ENCODE assay signal across 11 cellular contexts in the genomic region with DNA sequence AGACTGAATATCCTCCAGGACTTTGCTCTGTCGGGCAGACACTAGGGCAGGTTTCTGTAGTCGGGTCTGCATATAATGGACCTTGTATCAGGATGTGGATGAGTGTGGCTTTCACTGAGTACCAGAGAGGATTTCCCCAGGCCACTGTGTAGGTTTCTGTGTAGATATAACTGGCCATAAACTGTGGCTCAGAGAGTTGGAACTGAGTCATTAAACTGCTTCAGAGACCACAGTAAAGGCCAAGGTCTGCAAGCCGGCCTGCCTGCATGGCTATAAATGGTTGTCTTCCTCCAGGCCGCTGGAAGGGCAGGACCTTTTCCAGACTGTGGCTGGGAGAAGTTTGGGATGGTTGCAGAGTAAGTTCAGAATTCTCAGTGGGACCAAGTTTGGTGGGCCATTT. TPM values are rescaled to one million over a fixed set of nuclear protein-coding genes. Genes with fewer than 3 reads are reported as not detected.
DNase-seq lines count a peak whose midpoint lies in the region; ATAC-seq and TF ChIP-seq lines count a peak whose summit lies in the region.
"Had no signal": no experiment of that assay in that cellular context is flagged by ENCODE, and none has a peak within 500 bp of the region (broad histone marks: within the 10 kb centered on the region; RNA-seq: fewer than 3 reads in every experiment).

No MANE protein-coding gene starts in this region.

- H3K36me3 ChIP-seq in CD4-positive, alpha-beta memory T cell (ENCODE audit: insufficient read depth, low read length), result peaks cover 14% of the 10 kb centered on the region
- peaks cover 9% of the 10 kb centered on the region for H3K36me3 ChIP-seq in colonic mucosa

- H3K27me3 ChIP-seq in CD4-positive, alpha-beta memory T cell (ENCODE audit: insufficient read depth, low read length), result no peaks in the 10 kb centered on the region
- H3K27me3 ChIP-seq in colonic mucosa, result no peaks in the 10 kb centered on the region

- no peaks in the 10 kb centered on the region for H3K9me3 ChIP-seq in CD4-positive, alpha-beta memory T cell (ENCODE audit: control insufficient read depth in 1 of 2, low read length in 2 of 2)
- H3K9me3 ChIP-seq in colonic mucosa, result no peaks in the 10 kb centered on the region

- H3K4me3 ChIP-seq in CD4-positive, alpha-beta memory T cell (ENCODE audit: low read length in 2 of 2), result no peak overlapping the region
- no peak overlapping the region for H3K4me3 ChIP-seq in colonic mucosa

- CTCF ChIA-PET in CD4-positive, alpha-beta memory T cell (lab: Charles Lee; ENCODE audit: partially characterized antibody), result no interaction called here
- CTCF ChIA-PET in activated B cell treated with CpG ODN at 0.5 μM for 24 hours (lab: Charles Lee), result no interaction called here

- H3K4me1 ChIP-seq in CD4-positive, alpha-beta memory T cell (ENCODE audit: insufficient read depth, low read length), result peaks cover 10% of the 10 kb centered on the region
- H3K4me1 ChIP-seq in colonic mucosa, result no peaks in the 10 kb centered on the region

- POLR2A ChIA-PET in CD4-positive, alpha-beta memory T cell (lab: Charles Lee; ENCODE audit: partially characterized antibody), result interaction anchor here (2.4 kb wide), 1 partner anchor 17 kb away, joined by 8 read pairs; the partner anchor contains the start of gene ZNF92
- POLR2A ChIA-PET in activated B cell treated with CpG ODN at 0.5 μM for 24 hours (lab: Charles Lee), result no interaction called here

- no peak overlapping the region for H3K27ac ChIP-seq in CD4-positive, alpha-beta memory T cell (ENCODE audit: low read depth, low read length)
- H3K27ac ChIP-seq in colonic mucosa, result no peak overlapping the region

- DNase-seq in CD4-positive, alpha-beta memory T cell, result no peak
- no peak for DNase-seq in activated B cell treated with CpG ODN at 0.5 μM for 24 hours
- DNase-seq in LoVo (ENCODE audit: low spot score), result no peak
- no peak for DNase-seq in colonic mucosa
- DNase-seq in stimulated activated naive CD4-positive, alpha-beta T cell (lab: John Stamatoyannopoulos, UW), result no peak
- no peak for DNase-seq in midbrain (lab: John Stamatoyannopoulos, UW)
- DNase-seq: activated CD4-positive, alpha-beta T cell treated with anti-CD3 and anti-CD28 coated beads for 36 hours; NCI-H2029 had no signal

- H3K9me3 Mint-ChIP-seq in CD4-positive, alpha-beta memory T cell, result peaks cover 0 to 22% (median 9%) of the 10 kb centered on the region in 8 donors
- no peaks in the 10 kb centered on the region for H3K9me3 Mint-ChIP-seq in activated B cell treated with CpG ODN at 0.5 μM for 24 hours

- H3K27ac Mint-ChIP-seq in CD4-positive, alpha-beta memory T cell, result peak overlapping the region in 4 of 7 donors; percentile 9 to 57 (median 36)
- peak overlapping the region; percentile 67 for H3K27ac Mint-ChIP-seq in activated B cell treated with CpG ODN at 0.5 μM for 24 hours
- H3K27ac Mint-ChIP-seq: activated CD4-positive, alpha-beta T cell treated with anti-CD3 and anti-CD28 coated beads for 36 hours had no signal

- TF ChIP-seq CTCF in activated B cell treated with CpG ODN at 0.5 μM for 24 hours (IDR thresholded peaks at IDR 0.05) (no peak), colonic mucosa (IDR thresholded peaks at IDR 0.05) (no peak)

- intact Hi-C loops in CD4-positive, alpha-beta memory T cell (cut with micrococcal nuclease), result no loop called here
- intact Hi-C loops in activated B cell treated with CpG ODN at 0.5 μM for 24 hours (cut with micrococcal nuclease) (loop anchor here (2.0 kb wide), 1 partner anchor 20 kb away; no protein-coding TSS in a partner anchor), colonic mucosa (cut with DNase I) (no loop called here)

- ATAC-seq in GM19351 (IDR thresholded peaks at IDR 0.05; ENCODE audit: unreplicated experiment) (peak; percentile 87), HG02884 (IDR thresholded peaks at IDR 0.05; ENCODE audit: unreplicated experiment) (peak; percentile 80), activated B cell treated with CpG ODN at 0.5 μM for 24 hours (ENCODE audit: low read depth) (no peak)
- ATAC-seq: activated CD4-positive, alpha-beta T cell treated with anti-CD3 and anti-CD28 coated beads for 36 hours; left lobe of liver had no signal

- H3K9ac ChIP-seq in colonic mucosa (ENCODE audit: low read depth in 2 of 2, low read length in 2 of 2), result no peak overlapping the region

- no peak overlapping the region for H3K4me3 Mint-ChIP-seq in CD4-positive, alpha-beta memory T cell
- H3K4me3 Mint-ChIP-seq in activated B cell treated with CpG ODN at 0.5 μM for 24 hours, result no peak overlapping the region
- H3K4me3 Mint-ChIP-seq: activated CD4-positive, alpha-beta T cell treated with anti-CD3 and anti-CD28 coated beads for 36 hours had no signal

- no peaks in the 10 kb centered on the region for H3K27me3 Mint-ChIP-seq in CD4-positive, alpha-beta memory T cell
- H3K27me3 Mint-ChIP-seq in activated B cell treated with CpG ODN at 0.5 μM for 24 hours, result no peaks in the 10 kb centered on the region
- H3K27me3 Mint-ChIP-seq: activated CD4-positive, alpha-beta T cell treated with anti-CD3 and anti-CD28 coated beads for 36 hours had no signal

- H3K4me1 Mint-ChIP-seq in CD4-positive, alpha-beta memory T cell, result peaks cover 16 to 46% (median 24%) of the 10 kb centered on the region in 4 donors
- peaks cover 69% of the 10 kb centered on the region for H3K4me1 Mint-ChIP-seq in activated B cell treated with CpG ODN at 0.5 μM for 24 hours

- peaks cover 64 to 69% of the 10 kb centered on the region in 2 donors for H3K36me3 Mint-ChIP-seq in CD4-positive, alpha-beta memory T cell
- peaks cover 64% of the 10 kb centered on the region for H3K36me3 Mint-ChIP-seq in activated B cell treated with CpG ODN at 0.5 μM for 24 hours (ENCODE audit: low read depth)

RNA-seq across cellular contexts. Expression of gene ZNF92, which starts 16.9 kb away (rescaled TPM):
- 10 to 100 TPM; 31.1 to 35.3 TPM for total RNA-seq in CD4-positive, alpha-beta memory T cell
- 10 to 100 TPM; 10.4 to 17.1 TPM for polyA plus RNA-seq in CD4-positive, alpha-beta memory T cell
- total RNA-seq in activated B cell treated with CpG ODN at 0.5 μM for 24 hours (24.6 and 27.1 TPM in 2 replicates), colonic mucosa (1 to 10 TPM; 8.4 to 8.8 TPM)
